ENCODE assay signal across 20 cellular contexts in the genomic region with DNA sequence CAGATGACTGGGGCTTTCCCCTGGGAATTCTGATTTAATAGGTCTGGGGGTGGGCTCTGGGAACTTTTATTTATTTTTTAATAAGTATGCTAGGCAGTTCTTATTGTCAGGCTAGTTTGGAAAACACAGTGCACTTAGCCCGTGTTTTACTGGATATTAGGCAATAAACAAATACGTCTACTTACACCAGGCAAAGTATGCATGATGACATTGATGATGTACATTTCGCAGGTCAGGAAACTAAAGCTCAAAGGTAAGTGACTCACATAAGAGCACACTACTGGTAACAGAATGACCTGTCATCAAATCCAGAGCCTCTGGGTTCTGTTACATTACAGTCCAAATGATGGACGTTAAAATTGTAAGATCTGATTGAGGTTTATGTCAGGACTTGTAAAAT.
DNase-seq lines count a peak whose midpoint lies in the region; ATAC-seq and TF ChIP-seq lines count a peak whose summit lies in the region.
"Had no signal": no experiment of that assay in that cellular context is flagged by ENCODE, and none has a peak within 500 bp of the region (broad histone marks: within the 10 kb centered on the region; RNA-seq: fewer than 3 reads in every experiment).

No MANE protein-coding gene starts in this region.

- POLR2A ChIA-PET in A673 (lab: Charles Lee; ENCODE audit: low non-redundant PET) = no interaction called here

- no peak overlapping the region for H3K4me3 Mint-ChIP-seq in activated T-cell treated with anti-CD3 and anti-CD28 coated beads, Interleukin-2, amount 50 U/mL, for 72 hours
- H3K4me3 Mint-ChIP-seq: CD4-positive, CD25-positive, alpha-beta regulatory T cell had no signal

- no peak overlapping the region for H3K27ac Mint-ChIP-seq in activated T-cell treated with anti-CD3 and anti-CD28 coated beads, Interleukin-2, amount 50 U/mL, for 72 hours
- H3K27ac Mint-ChIP-seq: CD4-positive, CD25-positive, alpha-beta regulatory T cell had no signal

- WGBS in right lobe of liver (ENCODE audit: insufficient coverage, low coverage, low lambda C conversion rate, missing lambda C conversion rate) = 23% methylated on average over 4 of the region's 4 CpGs

- H3K36me3 ChIP-seq in right lobe of liver = no peaks in the 10 kb centered on the region
- no peaks in the 10 kb centered on the region for H3K36me3 ChIP-seq in lower lobe of right lung
- no peaks in the 10 kb centered on the region for H3K36me3 ChIP-seq in A673 (ENCODE audit: insufficient read depth, low read length, poor library complexity, severe bottlenecking)

- peak; percentile 88 for ATAC-seq in esophagus mucosa
- ATAC-seq in right lobe of liver = peak; percentile 74 to 92 (median 79)
- no peak for ATAC-seq in lower lobe of right lung
- no peak for ATAC-seq in activated T-cell treated with anti-CD3 and anti-CD28 coated beads, Interleukin-2, amount 50 U/mL, for 72 hours (replicated peaks in 1 of 2)
- ATAC-seq: Panc1 had no signal

- CTCF ChIA-PET in A673 (lab: Charles Lee) = no interaction called here

- peaks cover 2% of the 10 kb centered on the region in 2 donors for H3K36me3 Mint-ChIP-seq in activated T-cell treated with anti-CD3 and anti-CD28 coated beads, Interleukin-2, amount 50 U/mL, for 72 hours (ENCODE audit: insufficient read depth in 2 of 2)
- H3K36me3 Mint-ChIP-seq: CD4-positive, CD25-positive, alpha-beta regulatory T cell had no signal

- H3K27ac ChIP-seq in right lobe of liver = peak overlapping the region in 2 of 3 donors; percentile 63 to 78
- no peak overlapping the region for H3K27ac ChIP-seq in lower lobe of right lung
- no peak overlapping the region for H3K27ac ChIP-seq in A673 (ENCODE audit: low read depth, low read length, poor library complexity, severe bottlenecking)

- H3K27me3 ChIP-seq in right lobe of liver (no peaks in the 10 kb centered on the region), lower lobe of right lung (ENCODE audit: low read depth) (no peaks in the 10 kb centered on the region), A673 (replicated peaks; ENCODE audit: insufficient read depth, low read depth, low read length, poor library complexity) (peaks cover 5% of the 10 kb centered on the region)

- H3K4me3 ChIP-seq in LNCaP clone FGC (ENCODE audit: low read depth, low read length) (no peak overlapping the region), right lobe of liver (no peak overlapping the region), lower lobe of right lung (no peak overlapping the region), A673 (ENCODE audit: low read depth, low read length, poor library complexity, severe bottlenecking) (no peak overlapping the region)

- no peaks in the 10 kb centered on the region for H3K4me1 Mint-ChIP-seq in activated T-cell treated with anti-CD3 and anti-CD28 coated beads, Interleukin-2, amount 50 U/mL, for 72 hours (ENCODE audit: low read depth)
- H3K4me1 Mint-ChIP-seq: CD4-positive, CD25-positive, alpha-beta regulatory T cell had no signal

- H3K9me3 ChIP-seq in right lobe of liver = no peaks in the 10 kb centered on the region
- H3K9me3 ChIP-seq in lower lobe of right lung = no peaks in the 10 kb centered on the region
- no peaks in the 10 kb centered on the region for H3K9me3 ChIP-seq in A673 (ENCODE audit: low read depth, low read length, poor library complexity, severe bottlenecking)
- H3K9me3 ChIP-seq: Caco-2 had no signal

- peak; percentile 21 for DNase-seq in LNCaP clone FGC (ENCODE audit: low read depth)
- peak; percentile 21 for DNase-seq in SW480 (ENCODE audit: low spot score)
- no peak for DNase-seq in right lobe of liver
- no peak for DNase-seq in lower lobe of right lung
- DNase-seq in activated T-cell treated with anti-CD3 and anti-CD28 coated beads, Interleukin-2, amount 50 U/mL, for 72 hours = no peak
- no peak for DNase-seq in A673 (ENCODE audit: low spot score)
- DNase-seq: CD4-positive, CD25-positive, alpha-beta regulatory T cell; DMS 273 treated with DMSO at 0.1 percent for 48 hours; DMS79 treated with DMSO at 0.1 percent for 48 hours; Kasumi-1; NCI-H1092; NCI-H1436; NCI-H187 treated with DMSO at 0.1 percent for 48 hours; NCI-H2107; NCI-H510A treated with DMSO at 0.1 percent for 48 hours; NCI-H748 treated with DMSO at 0.1 percent for 48 hours; NK-92 treated with Interleukin-12 subunit alpha and Interleukin-12 subunit beta, amount 100 ng/mL, for 24 hours had no signal

- H3K9me3 Mint-ChIP-seq in activated T-cell treated with anti-CD3 and anti-CD28 coated beads, Interleukin-2, amount 50 U/mL, for 72 hours = peaks cover 3 to 5% of the 10 kb centered on the region in 2 donors

- peaks cover 29% of the 10 kb centered on the region for H3K27me3 Mint-ChIP-seq in activated T-cell treated with anti-CD3 and anti-CD28 coated beads, Interleukin-2, amount 50 U/mL, for 72 hours (ENCODE audit: low read depth)

- intact Hi-C loops in right lobe of liver (cut with DNase I) (no loop called here), lower lobe of right lung (cut with DNase I) (no loop called here), A673 (cut with micrococcal nuclease; ENCODE audit: unreplicated experiment) (no loop called here)

- TF ChIP-seq POLR2A in right lobe of liver (IDR thresholded peaks at IDR 0.05) = peak; percentile 73

- no TSS peak for BruUV-seq in A673 (replicated peaks; lab: Mats Ljungman, UMichigan)

- TF ChIP-seq CTCF in LNCaP clone FGC (IDR thresholded peaks at IDR 0.05; ENCODE audit: control insufficient read depth, extremely low read depth, insufficient read depth) (no peak), right lobe of liver (IDR thresholded peaks at IDR 0.05) (no peak), lower lobe of right lung (IDR thresholded peaks at IDR 0.05) (no peak), A673 (conservative IDR thresholded peaks at IDR 0.05; ENCODE audit: low read depth, low read length) (no peak)

- peaks cover 0 to 31% (median 19%) of the 10 kb centered on the region in 4 donors for H3K4me1 ChIP-seq in right lobe of liver
- H3K4me1 ChIP-seq in lower lobe of right lung = no peaks in the 10 kb centered on the region
- H3K4me1 ChIP-seq in A673 (ENCODE audit: insufficient read depth, low read length, poor library complexity, severe bottlenecking) = no peaks in the 10 kb centered on the region

Comparison
In these comparisons a context has a peak if more than half of its experiments do, and no peak if none do; other contexts are left out.
1. DNase-seq: peak in LNCaP clone FGC (single experiment) and SW480 (single experiment); none in right lobe of liver (0 of 3), lower lobe of right lung (single experiment), activated T-cell treated with anti-CD3 and anti-CD28 coated beads, Interleukin-2, amount 50 U/mL, for 72 hours (0 of 2) and A673 (single experiment).
2. ATAC-seq: peak in esophagus mucosa (single experiment) and right lobe of liver (4 of 4); none in lower lobe of right lung (0 of 2) and activated T-cell treated with anti-CD3 and anti-CD28 coated beads, Interleukin-2, amount 50 U/mL, for 72 hours (0 of 2).
3. H3K27ac ChIP-seq: peak in right lobe of liver (2 of 3); none in lower lobe of right lung (single experiment) and A673 (single experiment).